ENCODE assay signal across 14 cellular contexts in the genomic region with DNA sequence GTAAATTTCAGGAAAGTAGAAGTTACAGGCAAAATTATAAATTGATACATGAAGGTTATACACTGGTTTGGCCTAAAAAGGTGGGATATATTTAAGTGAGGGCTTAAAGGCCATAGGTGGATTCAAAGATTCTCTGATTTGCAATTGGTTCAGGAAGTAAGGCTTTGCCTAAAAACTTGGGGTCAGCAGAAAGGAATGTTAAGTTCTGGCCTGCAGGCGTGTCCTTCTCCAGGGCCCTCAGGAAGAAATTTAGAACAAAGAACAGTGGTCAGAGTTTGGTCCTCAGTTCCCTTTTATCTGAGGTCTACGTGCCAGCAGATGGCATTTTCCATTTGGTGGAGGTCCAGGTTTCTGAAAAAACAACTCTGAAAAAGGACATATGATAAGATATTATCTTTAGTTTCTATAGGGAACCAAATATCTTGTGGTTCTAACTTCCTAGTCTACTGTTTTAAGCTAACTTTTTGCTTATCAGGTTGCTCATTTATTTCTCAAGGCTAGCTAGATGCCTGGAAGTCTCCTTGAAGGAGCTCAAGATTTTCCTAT. TPM values are rescaled to one million over a fixed set of nuclear protein-coding genes. Genes with fewer than 3 reads are reported as not detected.
"Had no signal": no experiment of that assay in that cellular context is flagged by ENCODE, and none has a peak within 500 bp of the region (broad histone marks: within the 10 kb centered on the region; RNA-seq: fewer than 3 reads in every experiment).

No MANE protein-coding gene starts in this region.

- H3K36me3 Mint-ChIP-seq: activated CD8-positive, alpha-beta memory T cell treated with anti-CD3 and anti-CD28 coated beads, Interleukin-2, amount 10 ng/mL, durations not matched to agents 7 days and 5 days; activated naive CD4-positive, alpha-beta T cell treated with anti-CD3 and anti-CD28 coated beads, Interleukin-2, amount 50 U/mL, for 72 hours; brain; mesothelial cell of epicardium had no signal

- H3K9me3 ChIP-seq: pancreas, tibial artery, vagina had no signal

- H3K36me3 ChIP-seq: pancreas, tibial artery, vagina had no signal

- ATAC-seq: activated CD8-positive, alpha-beta memory T cell treated with anti-CD3 and anti-CD28 coated beads, Interleukin-2, amount 10 ng/mL, durations not matched to agents 7 days and 5 days; activated naive CD4-positive, alpha-beta T cell treated with anti-CD3 and anti-CD28 coated beads, Interleukin-2, amount 50 U/mL, for 72 hours; effector memory CD8-positive, alpha-beta T cell; pancreas had no signal

- H3K9me3 Mint-ChIP-seq: activated naive CD4-positive, alpha-beta T cell treated with anti-CD3 and anti-CD28 coated beads, Interleukin-2, amount 50 U/mL, for 72 hours; activated T-cell treated with anti-CD3 and anti-CD28 coated beads, Interleukin-2, amount 50 U/mL, for 24 hours; effector memory CD8-positive, alpha-beta T cell had no signal

- DNase-seq: activated CD4-positive, alpha-beta T cell treated with anti-CD3 and anti-CD28 coated beads, Interleukin-2, amount 50 U/mL, for 48 hours; activated CD4-positive, CD25-positive, alpha-beta regulatory T cell treated with anti-CD3 and anti-CD28 coated beads, Interleukin-2, amount 50 U/mL, for 72 hours; activated CD8-positive, alpha-beta memory T cell treated with anti-CD3 and anti-CD28 coated beads, Interleukin-2, amount 10 ng/mL, durations not matched to agents 7 days and 5 days; activated effector memory CD4-positive, alpha-beta T cell treated with anti-CD3 and anti-CD28 coated beads, Interleukin-2, amount 50 U/mL, for 16 hours; activated T-cell treated with anti-CD3 and anti-CD28 coated beads, Interleukin-2, amount 50 U/mL, for 24 hours; amniotic stem cell; effector memory CD8-positive, alpha-beta T cell; pancreas; tibial artery had no signal

- H3K4me1 Mint-ChIP-seq: activated CD8-positive, alpha-beta memory T cell treated with anti-CD3 and anti-CD28 coated beads, Interleukin-2, amount 10 ng/mL, durations not matched to agents 7 days and 5 days; brain; mesothelial cell of epicardium had no signal

- H3K27me3 Mint-ChIP-seq: brain had no signal

- H3K27ac ChIP-seq: pancreas, tibial artery, vagina had no signal

- H3K4me3 ChIP-seq: pancreas, skin epidermis, tibial artery, vagina had no signal

- H3K27me3 ChIP-seq: pancreas, tibial artery, vagina had no signal

- H3K4me1 ChIP-seq: pancreas, tibial artery, vagina had no signal

- H3K4me3 Mint-ChIP-seq: activated CD8-positive, alpha-beta memory T cell treated with anti-CD3 and anti-CD28 coated beads, Interleukin-2, amount 10 ng/mL, durations not matched to agents 7 days and 5 days; activated T-cell treated with anti-CD3 and anti-CD28 coated beads, Interleukin-2, amount 50 U/mL, for 24 hours; brain; effector memory CD8-positive, alpha-beta T cell; mesothelial cell of epicardium had no signal

- H3K27ac Mint-ChIP-seq: activated CD8-positive, alpha-beta memory T cell treated with anti-CD3 and anti-CD28 coated beads, Interleukin-2, amount 10 ng/mL, durations not matched to agents 7 days and 5 days; activated naive CD4-positive, alpha-beta T cell treated with anti-CD3 and anti-CD28 coated beads, Interleukin-2, amount 50 U/mL, for 72 hours; activated T-cell treated with anti-CD3 and anti-CD28 coated beads, Interleukin-2, amount 50 U/mL, for 24 hours; brain; effector memory CD8-positive, alpha-beta T cell; mesothelial cell of epicardium had no signal

RNA-seq across cellular contexts. Expression of a gene that starts 40.5 kb away (rescaled TPM):
- total RNA-seq: vagina had no signal
